1 cellular context compared by ENCODE assay signal in the genomic region with DNA sequence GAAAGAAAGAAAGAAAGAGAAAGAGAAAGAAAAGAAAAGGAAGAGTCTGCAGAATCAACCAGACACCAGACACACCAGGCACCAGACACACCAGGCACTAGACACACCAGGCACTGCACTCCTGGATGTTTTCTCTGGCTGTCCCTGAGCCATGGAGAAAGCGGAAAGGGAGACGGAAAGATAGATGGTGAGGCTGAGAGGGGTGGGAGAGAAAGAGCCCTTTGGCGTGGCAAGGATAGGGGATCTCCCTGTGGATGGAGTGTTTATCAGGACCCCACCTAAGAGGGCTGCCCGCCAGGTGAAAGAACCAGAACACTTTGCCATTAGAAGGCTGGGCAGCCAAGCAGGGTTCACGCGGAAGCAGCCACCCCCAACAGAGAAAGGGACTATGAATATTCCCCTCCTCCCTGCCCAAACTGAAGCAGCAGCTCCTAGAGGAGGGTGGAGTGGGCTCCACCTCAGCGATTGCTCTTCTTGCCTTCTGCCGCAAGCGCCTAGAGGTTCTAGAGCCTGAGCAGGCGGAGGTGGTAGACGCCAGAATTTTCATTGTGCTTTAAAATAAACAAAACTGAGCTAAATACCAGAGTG.
TF ChIP-seq lines count a peak whose summit lies in the region.

No MANE protein-coding gene starts in this region.

TF ChIP-seq in WTC11, 78 proteins besides CTCF, POLR2A, EP300 and RAD21 (continued from another document):
- TF ChIP-seq, protein P1, sequence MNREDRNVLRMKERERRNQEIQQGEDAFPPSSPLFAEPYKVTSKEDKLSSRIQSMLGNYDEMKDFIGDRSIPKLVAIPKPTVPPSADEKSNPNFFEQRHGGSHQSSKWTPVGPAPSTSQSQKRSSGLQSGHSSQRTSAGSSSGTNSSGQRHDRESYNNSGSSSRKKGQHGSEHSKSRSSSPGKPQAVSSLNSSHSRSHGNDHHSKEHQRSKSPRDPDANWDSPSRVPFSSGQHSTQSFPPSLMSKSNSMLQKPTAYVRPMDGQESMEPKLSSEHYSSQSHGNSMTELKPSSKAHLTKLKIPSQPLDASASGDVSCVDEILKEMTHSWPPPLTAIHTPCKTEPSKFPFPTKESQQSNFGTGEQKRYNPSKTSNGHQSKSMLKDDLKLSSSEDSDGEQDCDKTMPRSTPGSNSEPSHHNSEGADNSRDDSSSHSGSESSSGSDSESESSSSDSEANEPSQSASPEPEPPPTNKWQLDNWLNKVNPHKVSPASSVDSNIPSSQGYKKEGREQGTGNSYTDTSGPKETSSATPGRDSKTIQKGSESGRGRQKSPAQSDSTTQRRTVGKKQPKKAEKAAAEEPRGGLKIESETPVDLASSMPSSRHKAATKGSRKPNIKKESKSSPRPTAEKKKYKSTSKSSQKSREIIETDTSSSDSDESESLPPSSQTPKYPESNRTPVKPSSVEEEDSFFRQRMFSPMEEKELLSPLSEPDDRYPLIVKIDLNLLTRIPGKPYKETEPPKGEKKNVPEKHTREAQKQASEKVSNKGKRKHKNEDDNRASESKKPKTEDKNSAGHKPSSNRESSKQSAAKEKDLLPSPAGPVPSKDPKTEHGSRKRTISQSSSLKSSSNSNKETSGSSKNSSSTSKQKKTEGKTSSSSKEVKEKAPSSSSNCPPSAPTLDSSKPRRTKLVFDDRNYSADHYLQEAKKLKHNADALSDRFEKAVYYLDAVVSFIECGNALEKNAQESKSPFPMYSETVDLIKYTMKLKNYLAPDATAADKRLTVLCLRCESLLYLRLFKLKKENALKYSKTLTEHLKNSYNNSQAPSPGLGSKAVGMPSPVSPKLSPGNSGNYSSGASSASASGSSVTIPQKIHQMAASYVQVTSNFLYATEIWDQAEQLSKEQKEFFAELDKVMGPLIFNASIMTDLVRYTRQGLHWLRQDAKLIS (CRISPR knock-in tag; IDR thresholded peaks at IDR 0.05; ENCODE audit: borderline replicate concordance), result no peak
- TF ChIP-seq MYBL2 (CRISPR knock-in tag; IDR thresholded peaks at IDR 0.05) (no peak), FOXP1 (CRISPR knock-in tag; IDR thresholded peaks at IDR 0.05; ENCODE audit: borderline replicate concordance) (no peak)
- TF ChIP-seq, protein P2, sequence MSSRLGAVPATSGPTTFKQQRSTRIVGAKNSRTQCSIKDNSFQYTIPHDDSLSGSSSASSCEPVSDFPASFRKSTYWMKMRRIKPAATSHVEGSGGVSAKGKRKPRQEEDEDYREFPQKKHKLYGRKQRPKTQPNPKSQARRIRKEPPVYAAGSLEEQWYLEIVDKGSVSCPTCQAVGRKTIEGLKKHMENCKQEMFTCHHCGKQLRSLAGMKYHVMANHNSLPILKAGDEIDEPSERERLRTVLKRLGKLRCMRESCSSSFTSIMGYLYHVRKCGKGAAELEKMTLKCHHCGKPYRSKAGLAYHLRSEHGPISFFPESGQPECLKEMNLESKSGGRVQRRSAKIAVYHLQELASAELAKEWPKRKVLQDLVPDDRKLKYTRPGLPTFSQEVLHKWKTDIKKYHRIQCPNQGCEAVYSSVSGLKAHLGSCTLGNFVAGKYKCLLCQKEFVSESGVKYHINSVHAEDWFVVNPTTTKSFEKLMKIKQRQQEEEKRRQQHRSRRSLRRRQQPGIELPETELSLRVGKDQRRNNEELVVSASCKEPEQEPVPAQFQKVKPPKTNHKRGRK (CRISPR knock-in tag; IDR thresholded peaks at IDR 0.05; ENCODE audit: borderline replicate concordance), result 0 out of 2 replicates have a peak, but pooled peaks have one; percentile 85
